ENCODE assay signal across 8 cellular contexts in the genomic region with DNA sequence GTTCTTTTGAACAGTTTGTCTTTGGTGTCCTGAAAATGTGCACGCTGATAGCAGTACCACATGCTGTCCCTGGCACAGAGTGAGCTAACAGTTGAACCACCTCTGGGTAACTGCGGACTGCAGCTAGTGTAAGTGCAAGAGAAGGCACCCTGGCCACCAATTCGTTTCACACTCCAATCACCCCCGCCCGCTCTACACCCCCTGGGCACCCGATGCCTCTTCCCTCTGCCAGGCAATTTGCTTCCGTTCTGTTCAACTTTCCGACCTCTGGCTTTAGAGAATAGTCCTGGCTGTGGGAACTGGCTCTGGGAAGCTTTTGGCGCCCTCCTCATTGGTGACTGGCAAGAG. TPM values are rescaled to one million over a fixed set of nuclear protein-coding genes. Genes with fewer than 3 reads are reported as not detected.
DNase-seq lines count a peak whose midpoint lies in the region; ATAC-seq, FAIRE-seq and TF ChIP-seq lines count a peak whose summit lies in the region.

No MANE protein-coding gene starts in this region.

- H3K9ac ChIP-seq in SK-N-SH (peak overlapping the region; percentile 68; the same call in 1 of the 2 replicates), mucosa of rectum (ENCODE audit: low read depth in 1 of 2, low read length in 2 of 2) (peak overlapping the region; percentile 62 to 70)

- no peaks in the 10 kb centered on the region for H3K9me2 ChIP-seq in SK-N-SH

- no peaks in the 10 kb centered on the region for H4K20me1 ChIP-seq in SK-N-SH (ENCODE audit: insufficient read depth)

- no peaks in the 10 kb centered on the region for H3K9me3 ChIP-seq in SK-N-SH
- no peaks in the 10 kb centered on the region for H3K9me3 ChIP-seq in mucosa of rectum (ENCODE audit: control insufficient read depth in 2 of 2, low read length in 2 of 2)
- H3K9me3 ChIP-seq in thymus (ENCODE audit: control insufficient read depth) = no peaks in the 10 kb centered on the region

- POLR2A ChIA-PET in SK-N-SH (lab: Yijun Ruan, JAX) = no interaction called here

- H3K27ac ChIP-seq in SK-N-SH (ENCODE audit: low read depth in 2 of 2, low read length in 1 of 2) (no peak overlapping the region), mucosa of rectum (ENCODE audit: low read depth in 2 of 2, low read length in 2 of 2) (peak overlapping the region; percentile 19 to 75), thymus (ENCODE audit: low read depth) (no peak overlapping the region)

- no peak for TF ChIP-seq RAD21 in SK-N-SH (IDR thresholded peaks at IDR 0.05; ENCODE audit: low read length)

- TF ChIP-seq EP300 in SK-N-SH (IDR thresholded peaks at IDR 0.05; ENCODE audit: borderline replicate concordance in 1 of 2, low read depth in 1 of 2, low read length in 1 of 2) = no peak

- H3K4me2 ChIP-seq in SK-N-SH = peak overlapping the region; percentile 86

- no peak for TF ChIP-seq CTCF in SK-N-SH (IDR thresholded peaks at IDR 0.05)

- DNase-seq in GM18507 (ENCODE audit: extremely low spot score, insufficient read length, low read depth) (peak; percentile 7), SK-N-SH (peak; percentile 25), cerebellum (ENCODE audit: low spot score) (peak; percentile 3), NCI-H1092 (lab: John Stamatoyannopoulos, UW) (no peak), SW480 (ENCODE audit: low spot score) (no peak)

- peak overlapping the region; percentile 92; the same call in 1 of the 2 replicates for H2AFZ ChIP-seq in SK-N-SH (ENCODE audit: low read depth)

- H3K4me1 ChIP-seq in SK-N-SH (ENCODE audit: control insufficient read depth in 1 of 2, insufficient read depth in 2 of 2, low read depth in 1 of 2, low read length in 1 of 2) (no peaks in the 10 kb centered on the region; a peak in 1 of 4 replicates), mucosa of rectum (ENCODE audit: control insufficient read depth in 2 of 2, insufficient read depth in 2 of 2, low read length in 2 of 2) (peaks cover 7 to 9% of the 10 kb centered on the region in 2 donors), thymus (ENCODE audit: control insufficient read depth, insufficient read depth, low read length) (peaks cover 12% of the 10 kb centered on the region)

- WGBS in SK-N-SH (ENCODE audit: low lambda C conversion rate) = 71% methylated on average over 9 of the region's 9 CpGs
- WGBS in thymus = 6% methylated on average over 9 of the region's 9 CpGs

- H3K27me3 ChIP-seq in SK-N-SH (ENCODE audit: insufficient read depth) (no peaks in the 10 kb centered on the region), mucosa of rectum (ENCODE audit: control insufficient read depth in 2 of 2, insufficient read depth in 2 of 2, low read length in 2 of 2) (peaks cover 0 to 6% of the 10 kb centered on the region in 2 donors), thymus (ENCODE audit: control insufficient read depth, insufficient read depth) (peaks cover 2% of the 10 kb centered on the region)

- peak; percentile 20 for ATAC-seq in HG02798 (IDR thresholded peaks at IDR 0.05; ENCODE audit: poor library complexity, unreplicated experiment)

- H3K4me3 ChIP-seq in SK-N-SH (ENCODE audit: low read depth in 2 of 2, low read length in 1 of 2) (peak overlapping the region; percentile 72 to 78; a peak in 3 of 4 replicates), mucosa of rectum (ENCODE audit: low read length in 2 of 2) (peak overlapping the region; percentile 69 to 90), thymus (ENCODE audit: low read length) (peak overlapping the region; percentile 70)

- peaks cover 69% of the 10 kb centered on the region for H3K79me2 ChIP-seq in SK-N-SH (ENCODE audit: insufficient read depth)

- CTCF ChIA-PET in SK-N-SH (lab: Yijun Ruan, JAX) = interaction anchor here (1.4 kb wide), 1 partner anchor 20 kb away, joined by 7 read pairs; no protein-coding TSS in a partner anchor

- no peak for FAIRE-seq in GM18507 (lab: Jason Lieb, UNC)

- H3F3A ChIP-seq in SK-N-SH (replicated peaks; ENCODE audit: insufficient read depth) = no peaks in the 10 kb centered on the region

- H3K36me3 ChIP-seq in SK-N-SH (replicated peaks in 1 of 2; ENCODE audit: control insufficient read depth in 1 of 2, insufficient read depth in 2 of 2, low read length in 1 of 2) (no peaks in the 10 kb centered on the region), mucosa of rectum (ENCODE audit: control insufficient read depth in 2 of 2, insufficient read depth in 2 of 2, low read length in 2 of 2) (no peaks in the 10 kb centered on the region), thymus (ENCODE audit: control insufficient read depth, insufficient read depth) (no peaks in the 10 kb centered on the region)

TF ChIP-seq in SK-N-SH, 30 proteins besides CTCF, POLR2A, EP300 and RAD21:
- TF ChIP-seq CHD2 (IDR thresholded peaks at IDR 0.05; ENCODE audit: low read length, partially characterized antibody) (no peak), FOSL2 (IDR thresholded peaks at IDR 0.05; ENCODE audit: borderline replicate concordance, low read depth) (no peak), PBX3 (IDR thresholded peaks at IDR 0.05) (no peak), EZH2phosphoT487 (IDR thresholded peaks at IDR 0.05; ENCODE audit: borderline replicate concordance, low read depth) (no peak), GABPA (IDR thresholded peaks at IDR 0.05; ENCODE audit: low read depth) (no peak), ZBTB33 (IDR thresholded peaks at IDR 0.05; ENCODE audit: borderline replicate concordance, low read depth) (no peak), POLR2AphosphoS5 (IDR thresholded peaks at IDR 0.05; ENCODE audit: low read depth, low read length) (no peak), TAF1 (IDR thresholded peaks at IDR 0.05; ENCODE audit: borderline replicate concordance, low read depth, low read length) (no peak), MAX (IDR thresholded peaks at IDR 0.05; ENCODE audit: low read depth) (no peak), TEAD4 (IDR thresholded peaks at IDR 0.05; ENCODE audit: borderline replicate concordance, insufficient read depth) (no peak), USF2 (IDR thresholded peaks at IDR 0.05; ENCODE audit: borderline replicate concordance, low read depth, low read length) (no peak), MXI1 (IDR thresholded peaks at IDR 0.05; ENCODE audit: low read depth, low read length) (no peak), JUND (IDR thresholded peaks at IDR 0.05) (no peak)

RNA-seq across cellular contexts. Expression of gene DOCK10, which starts 1.4 kb away (rescaled TPM):
- polyA plus RNA-seq in SK-N-SH (2012; rRNA removed) = 20.6 and 24.1 TPM in 2 replicates
- 17.3 and 18.3 TPM in 2 replicates for polyA plus RNA-seq in SK-N-SH (2012; cell fraction: cytosol; rRNA removed)
- 39.5 and 50.7 TPM in 2 replicates for polyA plus RNA-seq in SK-N-SH (2012; cell fraction: nucleus; rRNA removed)
- 53.0 TPM for total RNA-seq in cerebellum
- polyA plus RNA-seq in thymus = 16.2 TPM

Comparison
In these comparisons a context has a peak if more than half of its experiments do, and no peak if none do; other contexts are left out.
1. DNase-seq: peak in GM18507 (single experiment), SK-N-SH (single experiment) and cerebellum (single experiment); none in NCI-H1092 (single experiment) and SW480 (single experiment).
2. H3K27ac ChIP-seq: peak in mucosa of rectum (2 of 2); none in SK-N-SH (0 of 2) and thymus (single experiment).
3. Peak in every context shown above with its lines, with median percentiles within 50 percentile points of each other: H3K4me3 ChIP-seq.